In genomic region chrX:135888230-135888629, GRCh38 we compare ENCODE assay signal across 7 cellular contexts. TPM values are rescaled to one million over a fixed set of nuclear protein-coding genes. Genes with fewer than 3 reads are reported as not detected.
"Had no signal": no experiment of that assay in that cellular context is flagged by ENCODE, and none has a peak within 500 bp of the region (broad histone marks: within the 10 kb centered on the region; RNA-seq: fewer than 3 reads in every experiment).

No MANE protein-coding gene starts in this region.

RNA-seq across cellular contexts. Expression of gene CT45A10, which starts 5.0 kb away (rescaled TPM):
- total RNA-seq: GM23248, HepG2, HFFc6 had no signal
- polyA plus RNA-seq: GM23248, HepG2, IgD-negative memory B cell had no signal

RNA-seq across cellular contexts. Expression of gene SAGE1, which starts 5.3 kb away (rescaled TPM):
- total RNA-seq: GM23248, H4, HepG2, HFFc6 had no signal
- polyA plus RNA-seq: GM23248, HepG2, IgD-negative memory B cell had no signal

RNA-seq across cellular contexts. Expression of gene CT45A9, which starts 16.6 kb away (rescaled TPM):
- total RNA-seq: GM23248, H4, H7, HepG2, HFFc6 had no signal
- polyA plus RNA-seq: GM23248, HepG2, IgD-negative memory B cell had no signal

RNA-seq across cellular contexts. Expression of gene CT45A8, which starts 33.9 kb away (rescaled TPM):
- total RNA-seq: GM23248, H4, H7, HepG2, HFFc6 had no signal
- polyA plus RNA-seq: GM23248, HepG2, IgD-negative memory B cell had no signal

RNA-seq across cellular contexts. Expression of gene CT45A7, which starts 51.1 kb away (rescaled TPM):
- total RNA-seq: GM23248, H4, H7, HepG2, HFFc6, HT1080 had no signal
- polyA plus RNA-seq: GM23248, HepG2, IgD-negative memory B cell had no signal
